Comparison of ENCODE assay signal across 11 cellular contexts in genomic region chr19:13866463-13867046, GRCh38. TPM values are rescaled to one million over a fixed set of nuclear protein-coding genes. Genes with fewer than 3 reads are reported as not detected.
DNase-seq lines count a peak whose midpoint lies in the region; ATAC-seq, FAIRE-seq and TF ChIP-seq lines count a peak whose summit lies in the region.
"Had no signal": no experiment of that assay in that cellular context is flagged by ENCODE, and none has a peak within 500 bp of the region (broad histone marks: within the 10 kb centered on the region; RNA-seq: fewer than 3 reads in every experiment).

No MANE protein-coding gene starts in this region.

- H3K9me3 Mint-ChIP-seq in activated naive CD4-positive, alpha-beta T cell treated with anti-CD3 and anti-CD28 coated beads, Interleukin-2, amount 50 U/mL, for 24 hours, result no peaks in the 10 kb centered on the region
- no peaks in the 10 kb centered on the region for H3K9me3 Mint-ChIP-seq in activated naive CD8-positive, alpha-beta T cell treated with anti-CD3 and anti-CD28 coated beads, Interleukin-2, amount 10 ng/mL, durations not matched to agents 7 days and 5 days

- H4K20me1 ChIP-seq in keratinocyte (ENCODE audit: control insufficient read depth, extremely low read depth, insufficient read depth, low read length), result no peaks in the 10 kb centered on the region

- no peaks in the 10 kb centered on the region for H3K9me1 ChIP-seq in keratinocyte (ENCODE audit: control insufficient read depth, extremely low read depth, insufficient read depth, low read length)

- H3K9me3 ChIP-seq in keratinocyte (ENCODE audit: control insufficient read depth, low read depth, low read length), result no peaks in the 10 kb centered on the region
- H3K9me3 ChIP-seq in thoracic aorta, result no peaks in the 10 kb centered on the region
- no peaks in the 10 kb centered on the region for H3K9me3 ChIP-seq in kidney (ENCODE audit: control insufficient read depth in 1 of 2, low read length in 2 of 2)

- peaks cover 35% of the 10 kb centered on the region for H3K4me1 Mint-ChIP-seq in activated naive CD4-positive, alpha-beta T cell treated with anti-CD3 and anti-CD28 coated beads, Interleukin-2, amount 50 U/mL, for 24 hours
- peaks cover 33% of the 10 kb centered on the region for H3K4me1 Mint-ChIP-seq in activated naive CD8-positive, alpha-beta T cell treated with anti-CD3 and anti-CD28 coated beads, Interleukin-2, amount 10 ng/mL, durations not matched to agents 7 days and 5 days

- TF ChIP-seq CTCF in keratinocyte (optimal IDR thresholded peaks at IDR 0.05 in 1 of 3, IDR thresholded peaks at IDR 0.05 in 1 of 3, conservative IDR thresholded peaks at IDR 0.05 in 1 of 3; ENCODE audit: extremely low read depth in 1 of 3, insufficient read depth in 2 of 3, low read length in 3 of 3) (no peak), thoracic aorta (IDR thresholded peaks at IDR 0.05) (no peak), kidney (IDR thresholded peaks at IDR 0.05; ENCODE audit: borderline replicate concordance, extremely low read depth, insufficient read depth) (no peak)

- peaks cover 18% of the 10 kb centered on the region for H3K27me3 ChIP-seq in keratinocyte (ENCODE audit: control insufficient read depth, extremely low read depth, insufficient read depth, low read length)
- no peaks in the 10 kb centered on the region for H3K27me3 ChIP-seq in thoracic aorta (replicated peaks; ENCODE audit: insufficient read depth)

- POLR2A ChIA-PET in activated naive CD8-positive, alpha-beta T cell treated with anti-CD3 and anti-CD28 coated beads, Interleukin-2, amount 10 ng/mL, durations not matched to agents 7 days and 5 days (lab: Charles Lee), result interaction anchor here (0.5 to 6.6 kb wide), 5 partner anchors 25 to 207 kb away, joined by 3 to 94 read pairs (median 3); no protein-coding TSS in a partner anchor

- H3K9ac ChIP-seq in keratinocyte (ENCODE audit: control insufficient read depth, extremely low read depth, insufficient read depth, low read length) (no peak overlapping the region), kidney (ENCODE audit: low read length in 2 of 2) (peak overlapping the region in 1 of 2 donors; percentile 16)

- H3K4me1 ChIP-seq in keratinocyte (ENCODE audit: control insufficient read depth, extremely low read depth, insufficient read depth, low read length) (peaks cover 10% of the 10 kb centered on the region), thoracic aorta (ENCODE audit: control insufficient read depth in 1 of 2, low read depth in 2 of 2) (peaks cover 6 to 25% of the 10 kb centered on the region in 2 donors), kidney (ENCODE audit: control insufficient read depth in 1 of 2, insufficient read depth in 1 of 2, low read depth in 1 of 2, low read length in 2 of 2) (peaks cover 4 to 16% of the 10 kb centered on the region in 2 donors)

- H3K27ac Mint-ChIP-seq in activated naive CD4-positive, alpha-beta T cell treated with anti-CD3 and anti-CD28 coated beads, Interleukin-2, amount 50 U/mL, for 24 hours, result peak overlapping the region; percentile 57
- H3K27ac Mint-ChIP-seq in activated naive CD8-positive, alpha-beta T cell treated with anti-CD3 and anti-CD28 coated beads, Interleukin-2, amount 10 ng/mL, durations not matched to agents 7 days and 5 days, result peak overlapping the region; percentile 13

- no peak overlapping the region for H3K4me2 ChIP-seq in keratinocyte (ENCODE audit: control insufficient read depth, extremely low read depth, insufficient read depth, low read depth, low read length)

- no peak for ATAC-seq in activated naive CD8-positive, alpha-beta T cell treated with anti-CD3 and anti-CD28 coated beads, Interleukin-2, amount 10 ng/mL, durations not matched to agents 7 days and 5 days (ENCODE audit: low read depth)
- no peak for ATAC-seq in thoracic aorta (ENCODE audit: insufficient number of reproducible peaks, low FRiP score, low read depth)

- intact Hi-C loops in kidney (cut with DNase I), result loop anchor here (10.0 kb wide), 2 partner anchors 92 to 262 kb away; partner anchors contain the start of gene C19orf53

- peaks cover 1% of the 10 kb centered on the region for H3K36me3 Mint-ChIP-seq in activated naive CD4-positive, alpha-beta T cell treated with anti-CD3 and anti-CD28 coated beads, Interleukin-2, amount 50 U/mL, for 24 hours
- H3K36me3 Mint-ChIP-seq in activated naive CD8-positive, alpha-beta T cell treated with anti-CD3 and anti-CD28 coated beads, Interleukin-2, amount 10 ng/mL, durations not matched to agents 7 days and 5 days, result no peaks in the 10 kb centered on the region

- H3K4me3 Mint-ChIP-seq in activated naive CD4-positive, alpha-beta T cell treated with anti-CD3 and anti-CD28 coated beads, Interleukin-2, amount 50 U/mL, for 24 hours, result peak overlapping the region; percentile 83
- H3K4me3 Mint-ChIP-seq in activated naive CD8-positive, alpha-beta T cell treated with anti-CD3 and anti-CD28 coated beads, Interleukin-2, amount 10 ng/mL, durations not matched to agents 7 days and 5 days, result peak overlapping the region; percentile 43

- no peak overlapping the region for H3K27ac ChIP-seq in keratinocyte (ENCODE audit: control insufficient read depth, insufficient read depth, low read length)
- no peak overlapping the region for H3K27ac ChIP-seq in thoracic aorta
- H3K27ac ChIP-seq in kidney (ENCODE audit: low read depth in 2 of 2, low read length in 2 of 2), result no peak overlapping the region

- FAIRE-seq in keratinocyte (lab: Jason Lieb, UNC) (peak; percentile 36), kidney (lab: Jason Lieb, UNC) (no peak)
- FAIRE-seq: islet of Langerhans had no signal

- H3K36me3 ChIP-seq in keratinocyte (ENCODE audit: control insufficient read depth in 2 of 2, extremely low read depth in 1 of 2, insufficient read depth in 2 of 2, low read length in 2 of 2) (no peaks in the 10 kb centered on the region), thoracic aorta (no peaks in the 10 kb centered on the region), kidney (ENCODE audit: control insufficient read depth in 1 of 2, insufficient read depth in 2 of 2, low read length in 2 of 2) (no peaks in the 10 kb centered on the region)

- H3K79me2 ChIP-seq in keratinocyte (ENCODE audit: control insufficient read depth, insufficient read depth, low read length), result no peaks in the 10 kb centered on the region

- H3K4me3 ChIP-seq in keratinocyte (ENCODE audit: control insufficient read depth in 2 of 3, extremely low read depth in 1 of 3, insufficient read depth in 2 of 3, low read depth in 1 of 3, low read length in 3 of 3), result no peak overlapping the region
- H3K4me3 ChIP-seq in thoracic aorta, result peak overlapping the region; percentile 87
- H3K4me3 ChIP-seq in kidney (ENCODE audit: low read length in 2 of 2), result peak overlapping the region in 1 of 2 donors; percentile 47

- dilution Hi-C loops in keratinocyte (cut with MboI; ENCODE audit: extremely low pct_ligation_motif_present, low sequenced_read_pairs), result no loop called here

- H2AFZ ChIP-seq in keratinocyte (ENCODE audit: control insufficient read depth, low read length), result no peak overlapping the region

- peaks cover 21% of the 10 kb centered on the region for H3K27me3 Mint-ChIP-seq in activated naive CD4-positive, alpha-beta T cell treated with anti-CD3 and anti-CD28 coated beads, Interleukin-2, amount 50 U/mL, for 24 hours
- peaks cover 19% of the 10 kb centered on the region for H3K27me3 Mint-ChIP-seq in activated naive CD8-positive, alpha-beta T cell treated with anti-CD3 and anti-CD28 coated beads, Interleukin-2, amount 10 ng/mL, durations not matched to agents 7 days and 5 days

- no peak for DNase-seq in activated naive CD4-positive, alpha-beta T cell treated with Interleukin-2 at 50 U/mL for 16 hours
- DNase-seq in activated naive CD8-positive, alpha-beta T cell treated with anti-CD3 and anti-CD28 coated beads, Interleukin-2, amount 10 ng/mL, durations not matched to agents 7 days and 5 days, result no peak
- no peak for DNase-seq in keratinocyte (ENCODE audit: low read depth, low spot score)
- DNase-seq in thoracic aorta (ENCODE audit: low spot score), result no peak
- DNase-seq in kidney, result no peak
- no peak for DNase-seq in germinal center (ENCODE audit: low spot score)
- DNase-seq in epidermal melanocyte (ENCODE audit: insufficient read length, low spot score), result no peak
- DNase-seq: activated gamma-delta T cell treated with Interleukin-2 at 50 U/mL for 16 hours had no signal

RNA-seq across cellular contexts. Expression of gene NANOS3, which starts 10.4 kb away (rescaled TPM):
- 1 to 10 TPM in 1 of 2 experiments, not detected in 1; 2.3 TPM for total RNA-seq in activated naive CD8-positive, alpha-beta T cell treated with anti-CD3 and anti-CD28 coated beads, Interleukin-2, amount 10 ng/mL, durations not matched to agents 7 days and 5 days
- polyA plus RNA-seq in keratinocyte (0.18 TPM in 1 of 3 replicates, not detected in the others), kidney (ENCODE audit: insufficient read depth, low read depth, low replicate concordance) (not detected)
- polyA plus RNA-seq in keratinocyte (2011; ENCODE audit: low read depth), result not detected
- 0.40 TPM in 1 of 2 replicates, not detected in the other for polyA plus RNA-seq in keratinocyte (2011; cell fraction: cytosol; rRNA removed)
- polyA plus RNA-seq in keratinocyte (2011; cell fraction: nucleus; rRNA removed), result not detected in 2 replicates
- 0.86 TPM in 1 of 2 replicates, not detected in the other for polyA plus RNA-seq in keratinocyte (2012; ENCODE audit: low replicate concordance)
- polyA minus RNA-seq in keratinocyte, result 0.40 TPM in 1 of 3 replicates, not detected in the others
- not detected for polyA minus RNA-seq in keratinocyte (2011; cell fraction: cytosol; rRNA and poly(A)+ RNA removed)
- not detected in 2 replicates for polyA minus RNA-seq in keratinocyte (2011; cell fraction: nucleus; rRNA and poly(A)+ RNA removed)
- total RNA-seq in thoracic aorta (not detected), kidney (0.35 TPM)
- total RNA-seq: HT-29 had no signal

RNA-seq across cellular contexts. Expression of gene BRME1, which starts 39.4 kb away (rescaled TPM):
- 1 to 10 TPM; 5.5 to 7.2 TPM for total RNA-seq in activated naive CD8-positive, alpha-beta T cell treated with anti-CD3 and anti-CD28 coated beads, Interleukin-2, amount 10 ng/mL, durations not matched to agents 7 days and 5 days
- polyA plus RNA-seq in keratinocyte (0.22 to 0.57 TPM (median 0.26 TPM) in 3 replicates), kidney (ENCODE audit: insufficient read depth, low read depth, low replicate concordance) (1.5 TPM)
- not detected for polyA plus RNA-seq in keratinocyte (2011; ENCODE audit: low read depth)
- 0.17 and 0.30 TPM in 2 replicates for polyA plus RNA-seq in keratinocyte (2011; cell fraction: cytosol; rRNA removed)
- polyA plus RNA-seq in keratinocyte (2011; cell fraction: nucleus; rRNA removed), result 0.43 and 0.61 TPM in 2 replicates
- 0.44 and 0.71 TPM in 2 replicates for polyA plus RNA-seq in keratinocyte (2012; ENCODE audit: low replicate concordance)
- polyA minus RNA-seq in keratinocyte, result 0.38 to 0.56 TPM in 2 of 3 replicates, not detected in the other
- polyA minus RNA-seq in keratinocyte (2011; cell fraction: cytosol; rRNA and poly(A)+ RNA removed), result 1.5 TPM
- polyA minus RNA-seq in keratinocyte (2011; cell fraction: nucleus; rRNA and poly(A)+ RNA removed), result not detected in 2 replicates
- total RNA-seq in thoracic aorta (1 to 10 TPM in 1 of 2 donors, not detected in 1; 3.7 TPM), kidney (1.8 TPM)

RNA-seq across cellular contexts. Expression of gene CC2D1A, which starts 39.4 kb away (rescaled TPM):
- total RNA-seq in activated naive CD8-positive, alpha-beta T cell treated with anti-CD3 and anti-CD28 coated beads, Interleukin-2, amount 10 ng/mL, durations not matched to agents 7 days and 5 days, result 10 to 100 TPM; 34.7 to 34.8 TPM
- polyA plus RNA-seq in keratinocyte (11.2 to 15.6 TPM (median 14.7 TPM) in 3 replicates), kidney (ENCODE audit: insufficient read depth, low read depth, low replicate concordance) (28.8 TPM)
- 33.3 TPM for polyA plus RNA-seq in keratinocyte (2011; ENCODE audit: low read depth)
- polyA plus RNA-seq in keratinocyte (2011; cell fraction: cytosol; rRNA removed), result 6.7 and 13.2 TPM in 2 replicates
- polyA plus RNA-seq in keratinocyte (2011; cell fraction: nucleus; rRNA removed), result 36.5 and 49.5 TPM in 2 replicates
- polyA plus RNA-seq in keratinocyte (2012; ENCODE audit: low replicate concordance), result 18.5 and 22.1 TPM in 2 replicates
- 13.6 to 45.7 TPM (median 15.7 TPM) in 3 replicates for polyA minus RNA-seq in keratinocyte
- polyA minus RNA-seq in keratinocyte (2011; cell fraction: cytosol; rRNA and poly(A)+ RNA removed), result 17.5 TPM
- polyA minus RNA-seq in keratinocyte (2011; cell fraction: nucleus; rRNA and poly(A)+ RNA removed), result 16.7 and 18.5 TPM in 2 replicates
- total RNA-seq in thoracic aorta (10 to 100 TPM; 29.5 to 38.7 TPM), kidney (36.9 TPM)
